ENCODE assay signal across 10 cellular contexts in the genomic region with DNA sequence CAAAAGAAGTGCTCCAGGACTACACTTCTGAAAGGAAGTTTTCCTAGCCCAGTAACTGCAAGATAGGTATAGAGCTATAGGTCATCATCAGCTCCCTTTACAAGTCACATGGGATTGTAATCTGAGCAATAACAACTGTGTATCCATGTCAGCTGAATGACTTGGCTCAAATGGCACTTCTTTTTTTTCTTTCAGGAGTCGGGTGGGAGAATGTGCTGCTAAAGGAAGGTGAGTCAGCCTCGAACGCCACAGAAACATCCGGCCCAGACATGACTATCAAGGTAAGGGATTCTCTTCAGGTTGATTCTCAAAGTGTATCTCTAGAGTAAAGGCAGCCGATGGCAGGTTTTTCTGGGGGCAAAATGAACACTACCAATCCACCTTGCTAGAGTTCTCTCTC.
DNase-seq lines count a peak whose midpoint lies in the region; ATAC-seq, FAIRE-seq and TF ChIP-seq lines count a peak whose summit lies in the region.
"Had no signal": no experiment of that assay in that cellular context is flagged by ENCODE, and none has a peak within 500 bp of the region (broad histone marks: within the 10 kb centered on the region; RNA-seq: fewer than 3 reads in every experiment).

No MANE protein-coding gene starts in this region.

- DNase-seq in EL (peak; percentile 85), HTR-8/SVneo (ENCODE audit: insufficient read length, low spot score) (peak; percentile 65), lung (ENCODE audit: low spot score) (no peak), NAMALWA (ENCODE audit: low spot score) (no peak), OCI-M2 (lab: John Stamatoyannopoulos, UW; ENCODE audit: unreplicated experiment) (no peak), NCI-H82 treated with DMSO at 0.1 percent for 48 hours (lab: John Stamatoyannopoulos, UW; ENCODE audit: unreplicated experiment) (no peak)
- DNase-seq in activated naive CD4-positive, alpha-beta T cell treated with anti-CD3 and anti-CD28 coated beads, Interleukin-2, amount 10 ng/mL, durations not matched to agents 7 days and 5 days: peak; percentile 27
- DNase-seq: right cardiac atrium had no signal

- 68 to 73% methylated on average over 5 of the region's 5 CpGs for WGBS in lung, 2 donors

- no peak for TF ChIP-seq CTCF in lung (IDR thresholded peaks at IDR 0.05; ENCODE audit: control extremely low read depth, extremely low read depth)

- H3K27ac ChIP-seq in lung (ENCODE audit: low read depth in 1 of 2, low read length in 1 of 2): peak overlapping the region; percentile 0 to 72
- H3K27ac ChIP-seq: thoracic aorta had no signal

- H3K27me3 Mint-ChIP-seq in activated naive CD4-positive, alpha-beta T cell treated with anti-CD3 and anti-CD28 coated beads, Interleukin-2, amount 10 ng/mL, durations not matched to agents 7 days and 5 days: peaks cover 14% of the 10 kb centered on the region

- H3K36me3 Mint-ChIP-seq in activated naive CD4-positive, alpha-beta T cell treated with anti-CD3 and anti-CD28 coated beads, Interleukin-2, amount 10 ng/mL, durations not matched to agents 7 days and 5 days: no peaks in the 10 kb centered on the region

- no peaks in the 10 kb centered on the region for H3K9me3 ChIP-seq in lung (ENCODE audit: control insufficient read depth in 2 of 2, insufficient read depth in 1 of 2, low read length in 1 of 2)
- H3K9me3 ChIP-seq: ascending aorta, thoracic aorta had no signal

- H3K4me1 Mint-ChIP-seq in activated naive CD4-positive, alpha-beta T cell treated with anti-CD3 and anti-CD28 coated beads, Interleukin-2, amount 10 ng/mL, durations not matched to agents 7 days and 5 days: peaks cover 10% of the 10 kb centered on the region

- no peaks in the 10 kb centered on the region for H3K27me3 ChIP-seq in lung (ENCODE audit: control insufficient read depth, insufficient read depth)
- H3K27me3 ChIP-seq: ascending aorta had no signal

- peak; percentile 20 for FAIRE-seq in HTR-8/SVneo (lab: Jason Lieb, UNC)

- CTCF ChIA-PET in activated naive CD4-positive, alpha-beta T cell treated with anti-CD3 and anti-CD28 coated beads, Interleukin-2, amount 10 ng/mL, durations not matched to agents 7 days and 5 days (lab: Charles Lee): no interaction called here

- H3K9me3 Mint-ChIP-seq in activated naive CD4-positive, alpha-beta T cell treated with anti-CD3 and anti-CD28 coated beads, Interleukin-2, amount 10 ng/mL, durations not matched to agents 7 days and 5 days: no peaks in the 10 kb centered on the region

- H3K36me3 ChIP-seq in lung (ENCODE audit: control insufficient read depth in 2 of 2, insufficient read depth in 2 of 2, low read length in 2 of 2): no peaks in the 10 kb centered on the region
- H3K36me3 ChIP-seq: thoracic aorta had no signal

- no peak overlapping the region for H3K4me3 ChIP-seq in lung
- H3K4me3 ChIP-seq: ascending aorta, thoracic aorta had no signal

- ATAC-seq in lung (ENCODE audit: insufficient read depth, low FRiP score): no peak

- peaks cover 0 to 9% of the 10 kb centered on the region in 2 donors for H3K4me1 ChIP-seq in lung (ENCODE audit: control insufficient read depth in 2 of 2, insufficient read depth in 2 of 2, low read length in 2 of 2)
- H3K4me1 ChIP-seq: ascending aorta had no signal

- H3K4me3 Mint-ChIP-seq in activated naive CD4-positive, alpha-beta T cell treated with anti-CD3 and anti-CD28 coated beads, Interleukin-2, amount 10 ng/mL, durations not matched to agents 7 days and 5 days: no peak overlapping the region

- no peak overlapping the region for H3K27ac Mint-ChIP-seq in activated naive CD4-positive, alpha-beta T cell treated with anti-CD3 and anti-CD28 coated beads, Interleukin-2, amount 10 ng/mL, durations not matched to agents 7 days and 5 days

Comparison
In these comparisons a context has a peak if more than half of its experiments do, and no peak if none do; other contexts are left out.
1. DNase-seq: peak in EL (single experiment), HTR-8/SVneo (single experiment) and activated naive CD4-positive, alpha-beta T cell treated with anti-CD3 and anti-CD28 coated beads, Interleukin-2, amount 10 ng/mL, durations not matched to agents 7 days and 5 days (single experiment); none in lung (single experiment), NAMALWA (single experiment), OCI-M2 (single experiment) and NCI-H82 treated with DMSO at 0.1 percent for 48 hours (single experiment).